In the genomic region with DNA sequence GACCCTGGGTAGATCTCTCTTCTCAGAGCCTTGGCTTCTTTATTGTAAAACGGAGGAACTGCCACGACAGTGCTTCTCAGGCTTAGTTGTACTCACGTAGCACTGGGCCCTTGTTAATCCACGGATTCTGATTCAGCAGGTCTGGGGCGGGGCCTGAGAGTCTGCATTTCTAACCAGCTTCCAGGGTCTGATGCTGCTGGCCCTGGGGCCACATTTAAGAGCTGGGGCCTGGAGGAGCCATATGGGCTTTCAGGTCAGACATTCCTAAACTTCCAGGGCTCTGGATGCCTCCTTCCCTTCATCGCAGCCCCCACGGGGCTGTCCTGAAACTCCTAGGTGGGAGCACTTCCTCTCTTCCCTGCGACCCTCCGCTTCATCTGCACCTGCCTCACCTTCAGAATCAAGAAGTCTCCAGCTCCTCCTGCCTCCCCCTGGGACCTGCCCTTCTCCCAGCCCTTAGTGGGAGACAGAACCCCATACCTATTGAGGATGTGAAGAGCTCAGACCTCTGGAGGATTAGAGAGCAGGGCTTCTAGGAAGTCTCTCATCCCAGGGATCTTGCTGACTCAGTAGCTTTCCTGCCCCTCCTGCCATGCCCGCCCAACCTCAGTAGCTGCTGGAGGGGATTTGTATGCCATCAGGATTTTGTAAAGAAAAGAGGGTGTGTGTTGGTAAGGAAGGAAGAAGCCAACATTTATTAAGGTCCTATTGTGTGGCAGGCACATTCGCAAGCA, we compare ENCODE assay signal across 12 cellular contexts.
DNase-seq lines count a peak whose midpoint lies in the region; ATAC-seq and TF ChIP-seq lines count a peak whose summit lies in the region.
"Had no signal": no experiment of that assay in that cellular context is flagged by ENCODE, and none has a peak within 500 bp of the region (broad histone marks: within the 10 kb centered on the region; RNA-seq: fewer than 3 reads in every experiment).

No MANE protein-coding gene starts in this region.

- no peak overlapping the region for H3K9ac ChIP-seq in liver (ENCODE audit: low read depth in 1 of 2, low read length in 2 of 2)
- H3K9ac ChIP-seq in smooth muscle cell (ENCODE audit: low read depth), result peak overlapping the region; percentile 81

- TF ChIP-seq CTCF in brain microvascular endothelial cell (IDR thresholded peaks at IDR 0.05; ENCODE audit: low read depth, low read length, missing control alignments), result no peak
- no peak for TF ChIP-seq CTCF in liver (IDR thresholded peaks at IDR 0.05; ENCODE audit: low read depth, low read length, missing input control)
- TF ChIP-seq CTCF in smooth muscle cell (IDR thresholded peaks at IDR 0.05; ENCODE audit: borderline replicate concordance, insufficient read depth, poor library complexity, severe bottlenecking), result no peak

- no peaks in the 10 kb centered on the region for H4K20me1 ChIP-seq in smooth muscle cell (ENCODE audit: low read depth)

- in situ Hi-C loops in brain microvascular endothelial cell (cut with HindIII; ENCODE audit: low pct_ligation_motif_present, low sequenced_read_pairs), result no loop called here

- no peak overlapping the region for H2AFZ ChIP-seq in smooth muscle cell (ENCODE audit: low read depth)

- H3K27ac ChIP-seq in brain microvascular endothelial cell, result peak overlapping the region; percentile 71
- H3K27ac ChIP-seq in liver (ENCODE audit: low read depth in 1 of 2, low read length in 2 of 2), result peak overlapping the region; percentile 62 to 85
- H3K27ac ChIP-seq in smooth muscle cell (ENCODE audit: low read depth), result peak overlapping the region; percentile 96
- H3K27ac ChIP-seq: C4-2B had no signal

- WGBS in liver, result 77% methylated on average over 11 of the region's 11 CpGs
- WGBS in smooth muscle cell (ENCODE audit: low lambda C conversion rate), result 37% methylated on average over 11 of the region's 11 CpGs

- no peaks in the 10 kb centered on the region for H3K79me2 ChIP-seq in smooth muscle cell (ENCODE audit: low read depth)

- H3K36me3 ChIP-seq in H7 (replicated peaks; ENCODE audit: control insufficient read depth, insufficient read depth, low read length), result no peaks in the 10 kb centered on the region
- no peaks in the 10 kb centered on the region for H3K36me3 ChIP-seq in brain microvascular endothelial cell (replicated peaks)
- H3K36me3 ChIP-seq in liver (ENCODE audit: control insufficient read depth in 4 of 4, insufficient read depth in 3 of 4, low read depth in 1 of 4, low read length in 3 of 4), result no peaks in the 10 kb centered on the region
- H3K36me3 ChIP-seq in smooth muscle cell (ENCODE audit: low read depth), result no peaks in the 10 kb centered on the region
- H3K36me3 ChIP-seq: HAP-1 had no signal

- H3K9me3 ChIP-seq in liver (ENCODE audit: control insufficient read depth in 4 of 4, low read length in 3 of 4), result no peaks in the 10 kb centered on the region
- H3K9me3 ChIP-seq in smooth muscle cell (replicated peaks; ENCODE audit: low read depth), result no peaks in the 10 kb centered on the region
- H3K9me3 ChIP-seq: HAP-1 had no signal

- TF ChIP-seq RAD21 in liver (IDR thresholded peaks at IDR 0.05), result no peak

- no peak for ATAC-seq in GM19463 (IDR thresholded peaks at IDR 0.05; ENCODE audit: unreplicated experiment)
- ATAC-seq: activated naive CD4-positive, alpha-beta T cell treated with anti-CD3 and anti-CD28 coated beads, Interleukin-2, amount 50 U/mL, for 72 hours had no signal

- H3K4me1 ChIP-seq in liver (ENCODE audit: control insufficient read depth in 4 of 4, insufficient read depth in 4 of 4, low read length in 3 of 4) (no peaks in the 10 kb centered on the region), smooth muscle cell (ENCODE audit: low read depth) (peaks cover 21% of the 10 kb centered on the region)
- H3K4me1 ChIP-seq: HAP-1 had no signal

- DNase-seq in H7, result peak; percentile 22
- no peak for DNase-seq in brain microvascular endothelial cell
- no peak for DNase-seq in smooth muscle cell (lab: John Stamatoyannopoulos, UW; ENCODE audit: unreplicated experiment)
- DNase-seq in NCI-H510A treated with DMSO at 0.1 percent for 48 hours (lab: John Stamatoyannopoulos, UW), result no peak
- no peak for DNase-seq in OCI-M1 (lab: John Stamatoyannopoulos, UW)
- no peak for DNase-seq in mesenteric fat pad (ENCODE audit: low spot score)
- DNase-seq: activated CD4-positive, alpha-beta T cell treated with anti-CD3 and anti-CD28 coated beads, Interleukin-2, amount 50 U/mL, for 4 hours had no signal

- H3K27me3 ChIP-seq in H7 (ENCODE audit: control insufficient read depth, insufficient read depth, low read length) (no peaks in the 10 kb centered on the region), brain microvascular endothelial cell (replicated peaks) (no peaks in the 10 kb centered on the region), liver (ENCODE audit: control insufficient read depth in 4 of 4, insufficient read depth in 4 of 4, low read length in 3 of 4) (no peaks in the 10 kb centered on the region), smooth muscle cell (ENCODE audit: low read depth) (no peaks in the 10 kb centered on the region)

- H3K4me3 ChIP-seq in H7 (ENCODE audit: insufficient read depth, low read depth, low read length) (no peak overlapping the region), brain microvascular endothelial cell (ENCODE audit: low read depth, low read length) (no peak overlapping the region), liver (ENCODE audit: low read depth in 1 of 3, low read length in 3 of 3) (no peak overlapping the region), smooth muscle cell (no peak overlapping the region)
- H3K4me3 ChIP-seq: HAP-1 had no signal

- H3F3A ChIP-seq in smooth muscle cell (ENCODE audit: low read depth), result peaks cover 17% of the 10 kb centered on the region

- H3K4me2 ChIP-seq in smooth muscle cell, result peak overlapping the region; percentile 64

TF ChIP-seq in liver, 16 proteins besides CTCF, POLR2A, EP300 and RAD21:
- TF ChIP-seq REST (IDR thresholded peaks at IDR 0.05) (no peak), SP1 (IDR thresholded peaks at IDR 0.05) (no peak), ZBTB33 (IDR thresholded peaks at IDR 0.05) (no peak), RXRA (IDR thresholded peaks at IDR 0.05) (no peak)
- TF ChIP-seq, protein P1, sequence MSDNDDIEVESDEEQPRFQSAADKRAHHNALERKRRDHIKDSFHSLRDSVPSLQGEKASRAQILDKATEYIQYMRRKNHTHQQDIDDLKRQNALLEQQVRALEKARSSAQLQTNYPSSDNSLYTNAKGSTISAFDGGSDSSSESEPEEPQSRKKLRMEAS (IDR thresholded peaks at IDR 0.05), result no peak
